ENCODE assay signal across 1 cellular context in the genomic region with DNA sequence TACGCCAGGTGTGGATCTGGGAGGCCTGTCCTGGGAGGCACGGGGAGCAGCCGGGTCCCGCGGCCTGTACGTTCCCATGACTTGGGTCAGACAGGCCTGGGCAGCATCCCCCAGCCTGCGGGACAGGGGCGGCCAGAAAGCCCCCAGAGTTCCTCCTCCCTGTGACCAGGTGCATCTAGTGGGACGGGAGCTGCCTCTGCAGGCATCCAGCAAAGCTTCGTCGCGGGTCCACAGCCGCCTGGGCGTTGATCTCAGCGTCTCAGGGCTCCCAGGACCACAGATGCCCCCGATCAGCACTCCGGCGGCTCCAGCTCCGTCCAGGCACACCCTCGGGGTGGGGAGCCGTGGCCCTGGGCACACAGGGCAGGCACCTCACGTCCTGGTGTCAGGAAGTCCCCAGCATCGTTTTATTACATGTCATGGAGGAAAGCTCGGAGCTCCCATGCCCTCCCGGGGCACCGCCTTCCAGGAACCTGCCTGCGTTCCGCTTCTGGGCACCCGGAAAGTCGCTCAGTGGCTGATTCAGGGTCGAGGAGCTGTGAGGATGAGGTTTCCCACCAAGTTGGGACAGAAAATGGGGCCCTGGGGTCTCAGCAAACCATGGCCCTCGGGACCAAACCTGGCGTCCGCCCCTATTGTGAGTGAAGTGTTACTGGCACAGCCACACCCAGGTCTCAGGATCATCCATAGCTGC.
A peak's percentile ranks its signal among the peaks of the same experiment; 100 is the strongest.
TF ChIP-seq lines count a peak whose summit lies in the region.

No MANE protein-coding gene starts in this region.

TF ChIP-seq in K562, 482 proteins besides CTCF, POLR2A, EP300 and RAD21 (continued from another document):
- TF ChIP-seq, protein P1, sequence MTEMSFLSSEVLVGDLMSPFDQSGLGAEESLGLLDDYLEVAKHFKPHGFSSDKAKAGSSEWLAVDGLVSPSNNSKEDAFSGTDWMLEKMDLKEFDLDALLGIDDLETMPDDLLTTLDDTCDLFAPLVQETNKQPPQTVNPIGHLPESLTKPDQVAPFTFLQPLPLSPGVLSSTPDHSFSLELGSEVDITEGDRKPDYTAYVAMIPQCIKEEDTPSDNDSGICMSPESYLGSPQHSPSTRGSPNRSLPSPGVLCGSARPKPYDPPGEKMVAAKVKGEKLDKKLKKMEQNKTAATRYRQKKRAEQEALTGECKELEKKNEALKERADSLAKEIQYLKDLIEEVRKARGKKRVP (CRISPR knock-in tag; IDR thresholded peaks at IDR 0.05): no peak
- TF ChIP-seq, protein P2, sequence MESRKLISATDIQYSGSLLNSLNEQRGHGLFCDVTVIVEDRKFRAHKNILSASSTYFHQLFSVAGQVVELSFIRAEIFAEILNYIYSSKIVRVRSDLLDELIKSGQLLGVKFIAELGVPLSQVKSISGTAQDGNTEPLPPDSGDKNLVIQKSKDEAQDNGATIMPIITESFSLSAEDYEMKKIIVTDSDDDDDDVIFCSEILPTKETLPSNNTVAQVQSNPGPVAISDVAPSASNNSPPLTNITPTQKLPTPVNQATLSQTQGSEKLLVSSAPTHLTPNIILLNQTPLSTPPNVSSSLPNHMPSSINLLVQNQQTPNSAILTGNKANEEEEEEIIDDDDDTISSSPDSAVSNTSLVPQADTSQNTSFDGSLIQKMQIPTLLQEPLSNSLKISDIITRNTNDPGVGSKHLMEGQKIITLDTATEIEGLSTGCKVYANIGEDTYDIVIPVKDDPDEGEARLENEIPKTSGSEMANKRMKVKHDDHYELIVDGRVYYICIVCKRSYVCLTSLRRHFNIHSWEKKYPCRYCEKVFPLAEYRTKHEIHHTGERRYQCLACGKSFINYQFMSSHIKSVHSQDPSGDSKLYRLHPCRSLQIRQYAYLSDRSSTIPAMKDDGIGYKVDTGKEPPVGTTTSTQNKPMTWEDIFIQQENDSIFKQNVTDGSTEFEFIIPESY (CRISPR knock-in tag; IDR thresholded peaks at IDR 0.05): peak; percentile 37; the same call in 1 of the 2 replicates
- TF ChIP-seq ETS2 (tag; IDR thresholded peaks at IDR 0.05; ENCODE audit: borderline replicate concordance, poor library complexity, severe bottlenecking) (no peak), SMAD2 (IDR thresholded peaks at IDR 0.05; ENCODE audit: low read depth, low read length) (no peak), TEAD2 (tag; IDR thresholded peaks at IDR 0.05) (no peak)
- TF ChIP-seq, protein P3, sequence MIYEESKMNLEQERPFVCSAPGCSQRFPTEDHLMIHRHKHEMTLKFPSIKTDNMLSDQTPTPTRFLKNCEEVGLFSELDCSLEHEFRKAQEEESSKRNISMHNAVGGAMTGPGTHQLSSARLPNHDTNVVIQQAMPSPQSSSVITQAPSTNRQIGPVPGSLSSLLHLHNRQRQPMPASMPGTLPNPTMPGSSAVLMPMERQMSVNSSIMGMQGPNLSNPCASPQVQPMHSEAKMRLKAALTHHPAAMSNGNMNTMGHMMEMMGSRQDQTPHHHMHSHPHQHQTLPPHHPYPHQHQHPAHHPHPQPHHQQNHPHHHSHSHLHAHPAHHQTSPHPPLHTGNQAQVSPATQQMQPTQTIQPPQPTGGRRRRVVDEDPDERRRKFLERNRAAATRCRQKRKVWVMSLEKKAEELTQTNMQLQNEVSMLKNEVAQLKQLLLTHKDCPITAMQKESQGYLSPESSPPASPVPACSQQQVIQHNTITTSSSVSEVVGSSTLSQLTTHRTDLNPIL (CRISPR knock-in tag; IDR thresholded peaks at IDR 0.05): no peak
- TF ChIP-seq, protein P4, sequence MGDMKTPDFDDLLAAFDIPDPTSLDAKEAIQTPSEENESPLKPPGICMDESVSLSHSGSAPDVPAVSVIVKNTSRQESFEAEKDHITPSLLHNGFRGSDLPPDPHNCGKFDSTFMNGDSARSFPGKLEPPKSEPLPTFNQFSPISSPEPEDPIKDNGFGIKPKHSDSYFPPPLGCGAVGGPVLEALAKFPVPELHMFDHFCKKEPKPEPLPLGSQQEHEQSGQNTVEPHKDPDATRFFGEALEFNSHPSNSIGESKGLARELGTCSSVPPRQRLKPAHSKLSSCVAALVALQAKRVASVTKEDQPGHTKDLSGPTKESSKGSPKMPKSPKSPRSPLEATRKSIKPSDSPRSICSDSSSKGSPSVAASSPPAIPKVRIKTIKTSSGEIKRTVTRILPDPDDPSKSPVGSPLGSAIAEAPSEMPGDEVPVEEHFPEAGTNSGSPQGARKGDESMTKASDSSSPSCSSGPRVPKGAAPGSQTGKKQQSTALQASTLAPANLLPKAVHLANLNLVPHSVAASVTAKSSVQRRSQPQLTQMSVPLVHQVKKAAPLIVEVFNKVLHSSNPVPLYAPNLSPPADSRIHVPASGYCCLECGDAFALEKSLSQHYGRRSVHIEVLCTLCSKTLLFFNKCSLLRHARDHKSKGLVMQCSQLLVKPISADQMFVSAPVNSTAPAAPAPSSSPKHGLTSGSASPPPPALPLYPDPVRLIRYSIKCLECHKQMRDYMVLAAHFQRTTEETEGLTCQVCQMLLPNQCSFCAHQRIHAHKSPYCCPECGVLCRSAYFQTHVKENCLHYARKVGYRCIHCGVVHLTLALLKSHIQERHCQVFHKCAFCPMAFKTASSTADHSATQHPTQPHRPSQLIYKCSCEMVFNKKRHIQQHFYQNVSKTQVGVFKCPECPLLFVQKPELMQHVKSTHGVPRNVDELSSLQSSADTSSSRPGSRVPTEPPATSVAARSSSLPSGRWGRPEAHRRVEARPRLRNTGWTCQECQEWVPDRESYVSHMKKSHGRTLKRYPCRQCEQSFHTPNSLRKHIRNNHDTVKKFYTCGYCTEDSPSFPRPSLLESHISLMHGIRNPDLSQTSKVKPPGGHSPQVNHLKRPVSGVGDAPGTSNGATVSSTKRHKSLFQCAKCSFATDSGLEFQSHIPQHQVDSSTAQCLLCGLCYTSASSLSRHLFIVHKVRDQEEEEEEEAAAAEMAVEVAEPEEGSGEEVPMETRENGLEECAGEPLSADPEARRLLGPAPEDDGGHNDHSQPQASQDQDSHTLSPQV (IDR thresholded peaks at IDR 0.05): no peak
TF ChIP-seq in K562: peak in this region for 5.
